Comparison of ENCODE assay signal across 15 cellular contexts in the genomic region with DNA sequence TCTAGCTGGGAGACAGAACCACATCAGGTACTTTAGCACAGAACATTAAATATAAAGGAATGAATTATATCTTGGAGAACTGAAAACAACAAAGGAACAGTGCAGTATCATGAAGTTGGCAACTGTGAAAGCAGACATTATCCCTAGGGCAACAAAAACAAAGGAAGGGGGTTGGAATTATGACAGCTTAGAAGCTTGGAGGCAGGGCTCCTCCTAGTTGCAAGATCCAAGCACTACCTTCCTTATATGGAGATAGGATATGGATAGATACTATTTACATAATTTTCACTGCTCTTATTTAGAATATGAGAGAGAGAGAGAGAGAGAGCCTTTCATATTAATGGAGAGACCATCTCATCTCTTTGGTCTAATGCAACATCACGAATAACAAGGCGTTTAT. TPM values are rescaled to one million over a fixed set of nuclear protein-coding genes. Genes with fewer than 3 reads are reported as not detected.
DNase-seq lines count a peak whose midpoint lies in the region; ATAC-seq and TF ChIP-seq lines count a peak whose summit lies in the region.
"Had no signal": no experiment of that assay in that cellular context is flagged by ENCODE, and none has a peak within 500 bp of the region (broad histone marks: within the 10 kb centered on the region; RNA-seq: fewer than 3 reads in every experiment).

No MANE protein-coding gene starts in this region.

- H3K4me3 Mint-ChIP-seq in osteocyte (ENCODE audit: unreplicated experiment) = no peak overlapping the region
- H3K4me3 Mint-ChIP-seq: HFFc6, type B pancreatic cell had no signal

- ATAC-seq in HG03045 (IDR thresholded peaks at IDR 0.05; ENCODE audit: unreplicated experiment) = no peak
- ATAC-seq in GM21619 (IDR thresholded peaks at IDR 0.05; ENCODE audit: unreplicated experiment) = no peak
- ATAC-seq in HG03097 (IDR thresholded peaks at IDR 0.05; ENCODE audit: low FRiP score, unreplicated experiment) = no peak

- peaks cover 4% of the 10 kb centered on the region for H3K27me3 Mint-ChIP-seq in osteocyte (ENCODE audit: unreplicated experiment)
- H3K27me3 Mint-ChIP-seq: type B pancreatic cell had no signal

- peak overlapping the region; percentile 19 for H3K27ac Mint-ChIP-seq in osteocyte (ENCODE audit: unreplicated experiment)
- H3K27ac Mint-ChIP-seq: activated T-helper 2 cell treated with anti-CD3 and anti-CD28 coated beads, Interferon-gamma antibody, Interleukin-2, Interleukin-4, amounts not matched to agents 10 μg/mL and 5 μg/mL and 100 μg/mL, durations not matched to agents 14 hours and 24 hours and 36 hours; HFFc6; type B pancreatic cell had no signal

- H3K36me3 Mint-ChIP-seq in osteocyte (ENCODE audit: unreplicated experiment) = no peaks in the 10 kb centered on the region
- H3K36me3 Mint-ChIP-seq: type B pancreatic cell had no signal

- TF ChIP-seq CTCF in cardiac fibroblast (IDR thresholded peaks at IDR 0.05; ENCODE audit: low read depth, low read length) = no peak
- peak; percentile 31 for TF ChIP-seq CTCF in osteocyte (IDR thresholded peaks at IDR 0.05)

- DNase-seq in NCI-H2171 treated with DMSO at 0.1 percent for 48 hours (lab: John Stamatoyannopoulos, UW) (peak; percentile 3), NCI-H2171 (lab: John Stamatoyannopoulos, UW) (no peak), NCI-H226 (peak; percentile 16), cardiac fibroblast (ENCODE audit: low read depth in 2 of 2) (peak; percentile 19 to 40), osteocyte (ENCODE audit: extremely low spot score, unreplicated experiment) (no peak)
- DNase-seq: DMS79; HFFc6; NCI-H1436; NK-92 treated with Interleukin-12 subunit alpha and Interleukin-12 subunit beta, amount 100 ng/mL, for 24 hours; stimulated activated CD8-positive, alpha-beta memory T cell treated with anti-CD3 and anti-CD28 coated beads, Interleukin-4, amount 100 ng/mL, for 48 hours had no signal

- no peak overlapping the region for H3K4me3 ChIP-seq in cardiac fibroblast (replicated peaks in 1 of 2; ENCODE audit: low read depth in 2 of 2, low read length in 2 of 2)

- H3K9me3 Mint-ChIP-seq in osteocyte (ENCODE audit: unreplicated experiment) = no peaks in the 10 kb centered on the region
- H3K9me3 Mint-ChIP-seq: activated T-helper 2 cell treated with anti-CD3 and anti-CD28 coated beads, Interferon-gamma antibody, Interleukin-2, Interleukin-4, amounts not matched to agents 10 μg/mL and 5 μg/mL and 100 μg/mL, durations not matched to agents 14 hours and 24 hours and 36 hours; HFFc6; type B pancreatic cell had no signal

- peaks cover 14% of the 10 kb centered on the region for H3K4me1 Mint-ChIP-seq in osteocyte (ENCODE audit: unreplicated experiment)

RNA-seq across cellular contexts. Expression of gene TMEM14A, which starts 27.0 kb away (rescaled TPM):
- 20.4 and 21.5 TPM in 2 replicates for total RNA-seq in osteocyte

Comparison
In these comparisons a context has a peak if more than half of its experiments do, and no peak if none do; other contexts are left out.
1. DNase-seq: peak in NCI-H2171 treated with DMSO at 0.1 percent for 48 hours (single experiment), NCI-H226 (single experiment) and cardiac fibroblast (2 of 2); none in NCI-H2171 (single experiment) and osteocyte (single experiment).